Comparison of ENCODE assay signal across 9 cellular contexts in the genomic region with DNA sequence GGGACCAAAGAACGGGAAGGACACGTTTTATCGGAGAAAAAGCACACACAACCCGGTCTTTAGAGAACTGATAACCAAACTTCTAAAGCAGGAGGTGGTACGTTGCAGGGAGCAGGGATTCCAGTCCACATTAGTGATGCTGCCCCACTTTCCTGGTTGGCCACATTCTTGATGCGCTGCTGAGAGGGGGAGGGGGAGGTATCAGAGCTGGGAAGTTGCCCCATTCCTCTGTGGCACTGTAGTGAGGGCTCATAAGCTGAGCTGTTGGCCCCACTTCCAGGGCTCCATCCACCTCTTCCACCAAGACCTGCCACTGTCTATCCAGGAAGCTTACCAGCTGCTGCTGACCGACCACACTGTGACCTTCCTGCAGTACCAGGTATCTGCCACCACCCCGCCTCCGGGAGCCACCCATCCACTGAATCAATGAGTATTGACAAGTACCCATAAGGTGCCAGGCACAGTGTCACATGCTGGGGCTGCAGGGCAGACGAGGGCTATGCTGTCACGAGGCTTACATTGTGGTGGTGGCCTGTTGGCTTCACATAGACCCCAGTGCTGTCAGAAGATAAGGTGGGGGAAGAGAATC. TPM values are rescaled to one million over a fixed set of nuclear protein-coding genes. Genes with fewer than 3 reads are reported as not detected.
DNase-seq lines count a peak whose midpoint lies in the region; ATAC-seq and TF ChIP-seq lines count a peak whose summit lies in the region.
"Had no signal": no experiment of that assay in that cellular context is flagged by ENCODE, and none has a peak within 500 bp of the region (broad histone marks: within the 10 kb centered on the region; RNA-seq: fewer than 3 reads in every experiment).

No MANE protein-coding gene starts in this region.

- POLR2A ChIA-PET in activated naive CD8-positive, alpha-beta T cell treated with anti-CD3 and anti-CD28 coated beads, Interleukin-2, amount 10 ng/mL, durations not matched to agents 7 days and 5 days (lab: Charles Lee), result interaction anchor here (0.6 to 2.2 kb wide), 18 partner anchors 8 to 247 kb away, joined by 3 to 23 read pairs (median 6); partner anchors contain the start of genes GRB2, LLGL2, MIF4GD and MYO15B

- H3K36me3 Mint-ChIP-seq in CD14-positive monocyte, result peaks cover 15 to 24% of the 10 kb centered on the region in 2 donors
- H3K36me3 Mint-ChIP-seq in activated naive CD8-positive, alpha-beta T cell treated with anti-CD3 and anti-CD28 coated beads, Interleukin-2, amount 10 ng/mL, durations not matched to agents 7 days and 5 days, result peaks cover 17% of the 10 kb centered on the region

- peaks cover 0 to 3% (median 0%) of the 10 kb centered on the region in 7 donors for H3K9me3 Mint-ChIP-seq in CD14-positive monocyte
- no peaks in the 10 kb centered on the region for H3K9me3 Mint-ChIP-seq in activated naive CD8-positive, alpha-beta T cell treated with anti-CD3 and anti-CD28 coated beads, Interleukin-2, amount 10 ng/mL, durations not matched to agents 7 days and 5 days

- intact Hi-C loops in CD14-positive monocyte (cut with micrococcal nuclease) (loop anchor here (2.0 to 5.0 kb wide), 4 partner anchors 55 to 71 kb away; partner anchors contain the start of genes MYO15B (in 1 of the 2) and TMEM94 (in 1 of the 2)), left colon (cut with DNase I, micrococcal nuclease) (loop anchor here in 1 of 2 donors (5.0 kb wide), 1 partner anchor 90 kb away; no protein-coding TSS in a partner anchor)

- peak overlapping the region; percentile 63 for H3K27ac ChIP-seq in substantia nigra (ENCODE audit: low read depth, low read length, poor library complexity, severe bottlenecking)

- no peak for ATAC-seq in activated naive CD8-positive, alpha-beta T cell treated with anti-CD3 and anti-CD28 coated beads, Interleukin-2, amount 10 ng/mL, durations not matched to agents 7 days and 5 days (ENCODE audit: low read depth)
- peak; percentile 30 for ATAC-seq in left colon
- no peak for ATAC-seq in HG02763 (IDR thresholded peaks at IDR 0.05; ENCODE audit: unreplicated experiment)
- ATAC-seq in GM18873 (IDR thresholded peaks at IDR 0.05; ENCODE audit: low FRiP score, unreplicated experiment), result no peak

- H3K4me1 Mint-ChIP-seq in CD14-positive monocyte, result peaks cover 18% of the 10 kb centered on the region
- peaks cover 24% of the 10 kb centered on the region for H3K4me1 Mint-ChIP-seq in activated naive CD8-positive, alpha-beta T cell treated with anti-CD3 and anti-CD28 coated beads, Interleukin-2, amount 10 ng/mL, durations not matched to agents 7 days and 5 days

- in situ Hi-C loops in KBM-7 (cut with MboI; ENCODE audit: low pct_unique_long_range_greater_than_20kb, low sequenced_read_pairs), result no loop called here

- DNase-seq in CD14-positive monocyte (ENCODE audit: low spot score) (no peak), KBM-7 (peak; percentile 32), left colon (peak; percentile 70 to 71), substantia nigra (lab: John Stamatoyannopoulos, UW) (no peak), NCI-H2171 treated with DMSO at 0.1 percent for 48 hours (lab: John Stamatoyannopoulos, UW) (no peak)
- DNase-seq in activated naive CD8-positive, alpha-beta T cell treated with anti-CD3 and anti-CD28 coated beads, Interleukin-2, amount 10 ng/mL, durations not matched to agents 7 days and 5 days, result no peak

- no peak overlapping the region for H3K27ac Mint-ChIP-seq in CD14-positive monocyte
- H3K27ac Mint-ChIP-seq in activated naive CD8-positive, alpha-beta T cell treated with anti-CD3 and anti-CD28 coated beads, Interleukin-2, amount 10 ng/mL, durations not matched to agents 7 days and 5 days, result peak overlapping the region; percentile 91

- H3K27me3 Mint-ChIP-seq in CD14-positive monocyte (ENCODE audit: low read depth in 3 of 3), result peaks cover 12 to 38% (median 23%) of the 10 kb centered on the region in 3 donors
- peaks cover 7% of the 10 kb centered on the region for H3K27me3 Mint-ChIP-seq in activated naive CD8-positive, alpha-beta T cell treated with anti-CD3 and anti-CD28 coated beads, Interleukin-2, amount 10 ng/mL, durations not matched to agents 7 days and 5 days

- no peak for TF ChIP-seq CTCF in CD14-positive monocyte (IDR thresholded peaks at IDR 0.05)

- H3K4me3 Mint-ChIP-seq in CD14-positive monocyte, result peak overlapping the region; percentile 76 to 87
- peak overlapping the region; percentile 75 for H3K4me3 Mint-ChIP-seq in activated naive CD8-positive, alpha-beta T cell treated with anti-CD3 and anti-CD28 coated beads, Interleukin-2, amount 10 ng/mL, durations not matched to agents 7 days and 5 days

RNA-seq across cellular contexts. Expression of gene TSEN54, which starts 1.0 kb away (rescaled TPM):
- polyA plus RNA-seq in CD14-positive monocyte, result 10 to 100 TPM; 11.8 to 13.6 TPM
- total RNA-seq in activated naive CD8-positive, alpha-beta T cell treated with anti-CD3 and anti-CD28 coated beads, Interleukin-2, amount 10 ng/mL, durations not matched to agents 7 days and 5 days, result 10 to 100 TPM; 75.2 to 76.0 TPM
- total RNA-seq in left colon, result 10 to 100 TPM; 30.1 to 38.9 TPM

RNA-seq across cellular contexts. Expression of gene CASKIN2, which starts 2.0 kb away (rescaled TPM):
- polyA plus RNA-seq in CD14-positive monocyte, result not detected
- total RNA-seq in activated naive CD8-positive, alpha-beta T cell treated with anti-CD3 and anti-CD28 coated beads, Interleukin-2, amount 10 ng/mL, durations not matched to agents 7 days and 5 days, result 1 to 10 TPM in 1 of 2 experiments, under 1 TPM in 1; 0.72 to 2.3 TPM
- 10 to 100 TPM; 28.4 to 30.6 TPM for total RNA-seq in left colon

RNA-seq across cellular contexts. Expression of gene LLGL2, which starts 8.1 kb away (rescaled TPM):
- 1 to 10 TPM; 4.8 to 7.5 TPM for polyA plus RNA-seq in CD14-positive monocyte
- total RNA-seq in activated naive CD8-positive, alpha-beta T cell treated with anti-CD3 and anti-CD28 coated beads, Interleukin-2, amount 10 ng/mL, durations not matched to agents 7 days and 5 days, result 10 to 100 TPM; 36.9 to 37.2 TPM
- total RNA-seq in left colon, result 100 to 1,000 TPM; 447 to 529 TPM
- total RNA-seq: HT1080 had no signal

Comparison
In these comparisons a context has a peak if more than half of its experiments do, and no peak if none do; other contexts are left out.
1. DNase-seq: peak in KBM-7 (single experiment) and left colon (2 of 2); none in CD14-positive monocyte (single experiment), activated naive CD8-positive, alpha-beta T cell treated with anti-CD3 and anti-CD28 coated beads, Interleukin-2, amount 10 ng/mL, durations not matched to agents 7 days and 5 days (single experiment), substantia nigra (0 of 49) and NCI-H2171 treated with DMSO at 0.1 percent for 48 hours (single experiment).
2. RNA of gene CASKIN2, which starts 2.0 kb away (total RNA-seq): 28.4 to 30.6 TPM in left colon; 0.72 to 2.3 TPM in activated naive CD8-positive, alpha-beta T cell treated with anti-CD3 and anti-CD28 coated beads, Interleukin-2, amount 10 ng/mL, durations not matched to agents 7 days and 5 days; every median in the first group is over 4 times any median in the second.
3. RNA of gene LLGL2, which starts 8.1 kb away (total RNA-seq): 447 to 529 TPM in left colon; 36.9 to 37.2 TPM in activated naive CD8-positive, alpha-beta T cell treated with anti-CD3 and anti-CD28 coated beads, Interleukin-2, amount 10 ng/mL, durations not matched to agents 7 days and 5 days; every median in the first group is over 10 times any median in the second.